In genomic region chr11:20669833-20670684, GRCh38 we compare ENCODE assay signal across 12 cellular contexts. TPM values are rescaled to one million over a fixed set of nuclear protein-coding genes. Genes with fewer than 3 reads are reported as not detected.
DNase-seq lines count a peak whose midpoint lies in the region; ATAC-seq, FAIRE-seq and TF ChIP-seq lines count a peak whose summit lies in the region.
"Had no signal": no experiment of that assay in that cellular context is flagged by ENCODE, and none has a peak within 500 bp of the region (broad histone marks: within the 10 kb centered on the region; RNA-seq: fewer than 3 reads in every experiment).

No MANE protein-coding gene starts in this region.

- no peak overlapping the region for H3K27ac ChIP-seq in cardiac muscle cell
- H3K27ac ChIP-seq in right atrium auricular region: no peak overlapping the region
- H3K27ac ChIP-seq in astrocyte (ENCODE audit: low read depth, low read length): no peak overlapping the region
- no peak overlapping the region for H3K27ac ChIP-seq in urinary bladder (ENCODE audit: low read depth)
- H3K27ac ChIP-seq: upper lobe of left lung had no signal

- no peaks in the 10 kb centered on the region for H3K79me2 ChIP-seq in astrocyte (ENCODE audit: insufficient read depth, low read length)

- no peaks in the 10 kb centered on the region for H4K20me1 ChIP-seq in astrocyte (ENCODE audit: insufficient read depth, low read length)

- ATAC-seq in HG02571 (IDR thresholded peaks at IDR 0.05; ENCODE audit: unreplicated experiment): no peak

- H3K4me3 ChIP-seq in cardiac muscle cell: peak overlapping the region; percentile 39
- H3K4me3 ChIP-seq in right atrium auricular region: peak overlapping the region in 1 of 2 donors; percentile 35
- H3K4me3 ChIP-seq in astrocyte (ENCODE audit: insufficient read depth, low read depth, low read length): no peak overlapping the region
- peak overlapping the region; percentile 20 for H3K4me3 ChIP-seq in urinary bladder (ENCODE audit: low read depth, low read length)

- peaks cover 75% of the 10 kb centered on the region for H3K27me3 Mint-ChIP-seq in astrocyte (ENCODE audit: low read depth, unreplicated experiment)

- no peak for FAIRE-seq in astrocyte (lab: Jason Lieb, UNC)

- peak overlapping the region; percentile 65 for H3K4me2 ChIP-seq in astrocyte (ENCODE audit: low read length)

- no peaks in the 10 kb centered on the region for H3K36me3 ChIP-seq in cardiac muscle cell
- no peaks in the 10 kb centered on the region for H3K36me3 ChIP-seq in right atrium auricular region
- H3K36me3 ChIP-seq in astrocyte (ENCODE audit: insufficient read depth, low read length): no peaks in the 10 kb centered on the region
- H3K36me3 ChIP-seq in urinary bladder (ENCODE audit: insufficient read depth): no peaks in the 10 kb centered on the region
- H3K36me3 ChIP-seq: upper lobe of left lung had no signal

- no peak overlapping the region for H2AFZ ChIP-seq in astrocyte (ENCODE audit: low read depth, low read length)

- peak; percentile 1 to 18 for DNase-seq in cardiac muscle cell (ENCODE audit: low read depth in 1 of 2, low spot score in 1 of 2)
- DNase-seq in right atrium auricular region (ENCODE audit: low spot score): no peak
- DNase-seq in astrocyte (ENCODE audit: low read depth): no peak
- peak; percentile 44 for DNase-seq in left kidney (ENCODE audit: low read depth, low spot score)
- no peak for DNase-seq in NCI-H1694 treated with DMSO at 0.1 percent for 48 hours (lab: John Stamatoyannopoulos, UW)
- DNase-seq in T-helper 2 cell: no peak
- DNase-seq: activated CD4-positive, CD25-positive, alpha-beta regulatory T cell; activated gamma-delta T cell treated with Interleukin-2 at 50 U/mL for 16 hours had no signal

- H3K9me3 ChIP-seq in cardiac muscle cell (ENCODE audit: low read depth): no peaks in the 10 kb centered on the region
- peaks cover 0 to 5% of the 10 kb centered on the region in 2 donors for H3K9me3 ChIP-seq in right atrium auricular region
- no peaks in the 10 kb centered on the region for H3K9me3 ChIP-seq in astrocyte (ENCODE audit: insufficient read depth, low read depth, low read length)
- H3K9me3 ChIP-seq: upper lobe of left lung had no signal

- peak overlapping the region; percentile 82 for H3K4me3 Mint-ChIP-seq in astrocyte (ENCODE audit: unreplicated experiment)
- H3K4me3 Mint-ChIP-seq: dendritic cell treated with granulocyte-macrophage colony-stimulating factor and Interleukin-4, amounts not matched to agents 40 ng/mL and 50 ng/mL, for 4 days had no signal

- H3K4me1 Mint-ChIP-seq in astrocyte (ENCODE audit: low read depth, unreplicated experiment): peaks cover 4% of the 10 kb centered on the region

- H3K4me1 ChIP-seq in cardiac muscle cell (ENCODE audit: low read depth): peaks cover 4% of the 10 kb centered on the region
- peaks cover 0 to 18% of the 10 kb centered on the region in 2 donors for H3K4me1 ChIP-seq in right atrium auricular region
- H3K4me1 ChIP-seq in astrocyte (ENCODE audit: insufficient read depth, low read length): no peaks in the 10 kb centered on the region
- H3K4me1 ChIP-seq in urinary bladder (ENCODE audit: insufficient read depth): no peaks in the 10 kb centered on the region

- no peaks in the 10 kb centered on the region for H3K9me3 Mint-ChIP-seq in astrocyte (ENCODE audit: unreplicated experiment)
- H3K9me3 Mint-ChIP-seq: dendritic cell treated with granulocyte-macrophage colony-stimulating factor and Interleukin-4, amounts not matched to agents 40 ng/mL and 50 ng/mL, for 4 days had no signal

- TF ChIP-seq CTCF in cardiac muscle cell (IDR thresholded peaks at IDR 0.05; ENCODE audit: low read depth, low read length) (no peak), right atrium auricular region (IDR thresholded peaks at IDR 0.05) (no peak), astrocyte (IDR thresholded peaks at IDR 0.05; ENCODE audit: insufficient read depth, low read depth, low read length) (no peak)

- H3K36me3 Mint-ChIP-seq in astrocyte (ENCODE audit: low read depth, unreplicated experiment): no peaks in the 10 kb centered on the region

- 2% methylated on average over 60 of the region's 60 CpGs for WGBS in urinary bladder

- peak overlapping the region; percentile 60 for H3K27ac Mint-ChIP-seq in astrocyte (ENCODE audit: unreplicated experiment)
- H3K27ac Mint-ChIP-seq: dendritic cell treated with granulocyte-macrophage colony-stimulating factor and Interleukin-4, amounts not matched to agents 40 ng/mL and 50 ng/mL, for 4 days had no signal

- no peak overlapping the region for H3K9ac ChIP-seq in astrocyte (ENCODE audit: low read length)

- H3K27me3 ChIP-seq in cardiac muscle cell (peaks cover 90% of the 10 kb centered on the region), right atrium auricular region (peaks cover 8% of the 10 kb centered on the region in 2 donors), astrocyte (ENCODE audit: insufficient read depth, low read length) (peaks cover 48% of the 10 kb centered on the region)

RNA-seq across cellular contexts. Expression of gene NELL1, which starts 0.7 kb away (rescaled TPM):
- total RNA-seq in cardiac muscle cell (2.1 and 7.4 TPM in 2 replicates), right atrium auricular region (not detected), astrocyte (0.45 TPM in 1 of 2 replicates, not detected in the other), urinary bladder (5.4 TPM)
- polyA plus RNA-seq in cardiac muscle cell (1.0 and 7.7 TPM in 2 replicates), urinary bladder (0.37 TPM)

Comparison
In these comparisons a context has a peak if more than half of its experiments do, and no peak if none do; other contexts are left out.
1. DNase-seq: peak in cardiac muscle cell (2 of 2) and left kidney (single experiment); none in right atrium auricular region (single experiment), astrocyte (single experiment), NCI-H1694 treated with DMSO at 0.1 percent for 48 hours (single experiment) and T-helper 2 cell (0 of 5).